ENCODE assay signal across 11 cellular contexts in genomic region chr3:145767909-145768308, GRCh38.
A peak's percentile ranks its signal among the peaks of the same experiment; 100 is the strongest.
DNase-seq lines count a peak whose midpoint lies in the region; FAIRE-seq and TF ChIP-seq lines count a peak whose summit lies in the region.
"Had no signal": no experiment of that assay in that cellular context is flagged by ENCODE, and none has a peak within 500 bp of the region (broad histone marks: within the 10 kb centered on the region; RNA-seq: fewer than 3 reads in every experiment).

No MANE protein-coding gene starts in this region.

- DNase-seq in NCI-H1105 treated with DMSO at 0.1 percent for 48 hours (lab: John Stamatoyannopoulos, UW) = peak; percentile 35
- DNase-seq in cardiac fibroblast (ENCODE audit: low read depth in 2 of 2) = peak; percentile 19 to 21
- DNase-seq in osteoblast (ENCODE audit: insufficient read length, low spot score, missing footprints) = peak; percentile 64
- DNase-seq in spleen = no peak
- DNase-seq in HuH-7 (ENCODE audit: low spot score) = no peak
- no peak for DNase-seq in stimulated activated CD4-positive, alpha-beta T cell treated with anti-CD3 and anti-CD28 coated beads, Interleukin-4, amount 100 ng/mL, for 24 hours
- DNase-seq: activated CD4-positive, alpha-beta T cell treated with anti-CD3 and anti-CD28 coated beads for 48 hours; activated naive CD4-positive, alpha-beta T cell treated with anti-CD3 and anti-CD28 coated beads, Interleukin-2, amount 50 U/mL, for 16 hours; effector memory CD4-positive, alpha-beta T cell; islet precursor cell had no signal

- H3K36me3 ChIP-seq in osteoblast (ENCODE audit: insufficient read depth, low read length) (no peaks in the 10 kb centered on the region), spleen (no peaks in the 10 kb centered on the region)

- H3K27ac ChIP-seq in osteoblast (ENCODE audit: low read depth, low read length) (no peak overlapping the region), spleen (no peak overlapping the region)

- no peak overlapping the region for H3K4me2 ChIP-seq in osteoblast (ENCODE audit: insufficient read depth, low read length)

- H3K27me3 ChIP-seq in osteoblast (ENCODE audit: insufficient read depth, low read length) (no peaks in the 10 kb centered on the region), spleen (replicated peaks in 1 of 7) (no peaks in the 10 kb centered on the region)

- H3K4me1 ChIP-seq in osteoblast (ENCODE audit: insufficient read depth, low read length) (no peaks in the 10 kb centered on the region), spleen (no peaks in the 10 kb centered on the region)

- FAIRE-seq in G401.6 (lab: Jason Lieb, UNC) = peak; percentile 15

- intact Hi-C loops in spleen (cut with DNase I; ENCODE audit: low total_unique reads) = no loop called here

- H3K79me2 ChIP-seq in osteoblast (ENCODE audit: insufficient read depth, low read length) = no peaks in the 10 kb centered on the region

- H2AFZ ChIP-seq in osteoblast (ENCODE audit: low read length) = no peak overlapping the region

- peak; percentile 10 for TF ChIP-seq CTCF in cardiac fibroblast (IDR thresholded peaks at IDR 0.05; ENCODE audit: low read depth, low read length)
- TF ChIP-seq CTCF in osteoblast (IDR thresholded peaks at IDR 0.05; ENCODE audit: extremely low read depth, low read depth, low read length) = peak; percentile 38
- TF ChIP-seq CTCF in spleen (IDR thresholded peaks at IDR 0.05 in 8 of 11, conservative IDR thresholded peaks at IDR 0.05 in 3 of 11) = no peak

- H3K4me3 ChIP-seq in cardiac fibroblast (replicated peaks in 1 of 2; ENCODE audit: low read depth in 2 of 2, low read length in 2 of 2) (no peak overlapping the region), osteoblast (ENCODE audit: insufficient read depth, low read length) (no peak overlapping the region), spleen (no peak overlapping the region)

- 0 to 70% (median 39%) methylated on average over 1 of the region's 1 CpG for WGBS in spleen, 5 donors

- H3K9me3 ChIP-seq in osteoblast (ENCODE audit: low read depth, low read length) = no peaks in the 10 kb centered on the region
- peaks cover 0 to 19% (median 0%) of the 10 kb centered on the region in 8 donors for H3K9me3 ChIP-seq in spleen

- no peak for TF ChIP-seq POLR2A in spleen (IDR thresholded peaks at IDR 0.05)

- no peaks in the 10 kb centered on the region for H4K20me1 ChIP-seq in osteoblast (ENCODE audit: insufficient read depth, low read length)

Comparison
In these comparisons a context has a peak if more than half of its experiments do, and no peak if none do; other contexts are left out.
1. DNase-seq: peak in NCI-H1105 treated with DMSO at 0.1 percent for 48 hours (single experiment), cardiac fibroblast (2 of 2) and osteoblast (single experiment); none in spleen (single experiment), HuH-7 (single experiment) and stimulated activated CD4-positive, alpha-beta T cell treated with anti-CD3 and anti-CD28 coated beads, Interleukin-4, amount 100 ng/mL, for 24 hours (single experiment).
2. CTCF ChIP-seq: peak in cardiac fibroblast (single experiment) and osteoblast (single experiment); none in spleen (0 of 11).